18 cellular contexts compared by ENCODE assay signal in genomic region chr3:56764184-56764583, GRCh38. TPM values are rescaled to one million over a fixed set of nuclear protein-coding genes. Genes with fewer than 3 reads are reported as not detected.
DNase-seq lines count a peak whose midpoint lies in the region; ATAC-seq lines count a peak whose summit lies in the region.
"Had no signal": no experiment of that assay in that cellular context is flagged by ENCODE, and none has a peak within 500 bp of the region (broad histone marks: within the 10 kb centered on the region; RNA-seq: fewer than 3 reads in every experiment).

No MANE protein-coding gene starts in this region.

- no peaks in the 10 kb centered on the region for H3K9me3 ChIP-seq in naive thymus-derived CD4-positive, alpha-beta T cell (ENCODE audit: control insufficient read depth in 2 of 3, low read length in 3 of 3)
- H3K9me3 ChIP-seq: A549 had no signal

- H3K27me3 ChIP-seq in naive thymus-derived CD4-positive, alpha-beta T cell (ENCODE audit: control insufficient read depth in 2 of 2, insufficient read depth in 2 of 2, low read length in 2 of 2), result no peaks in the 10 kb centered on the region
- no peaks in the 10 kb centered on the region; the same call in 1 of the 2 replicates for H3K27me3 ChIP-seq in H7 (ENCODE audit: control insufficient read depth, insufficient read depth, low read length)

- H3K36me3 ChIP-seq in naive thymus-derived CD4-positive, alpha-beta T cell (ENCODE audit: control insufficient read depth in 2 of 3, insufficient read depth in 3 of 3, low read length in 3 of 3), result peaks cover 0 to 34% (median 7%) of the 10 kb centered on the region in 3 experiments
- no peaks in the 10 kb centered on the region for H3K36me3 ChIP-seq in H7 (replicated peaks; ENCODE audit: control insufficient read depth, insufficient read depth, low read length)

- CTCF ChIA-PET in naive thymus-derived CD4-positive, alpha-beta T cell (lab: Charles Lee), result interaction anchor here (0.7 to 1.5 kb wide), 3 partner anchors 34 to 151 kb away, joined by 3 to 4 read pairs (median 4); no protein-coding TSS in a partner anchor

- POLR2A ChIA-PET in naive thymus-derived CD4-positive, alpha-beta T cell (lab: Charles Lee), result interaction anchor here (0.6 to 1.6 kb wide), 5 partner anchors 17 to 92 kb away, joined by 3 to 6 read pairs (median 4); no protein-coding TSS in a partner anchor

- H3K27ac Mint-ChIP-seq in activated T-cell treated with anti-CD3 and anti-CD28 coated beads, Interleukin-2, amount 50 U/mL, for 24 hours, result peak overlapping the region; percentile 80
- H3K27ac Mint-ChIP-seq in activated T-helper 1 cell treated with anti-CD3 and anti-CD28 coated beads, Interleukin-12 subunit alpha, Interleukin-12 subunit beta, Interleukin-2, Interleukin-4 antibody, amounts not matched to agents 30 ng/mL and 10 ng/mL and 1 ng/mL, durations not matched to agents 14 hours and 24 hours and 36 hours, result peak overlapping the region; percentile 15
- H3K27ac Mint-ChIP-seq in naive thymus-derived CD4-positive, alpha-beta T cell, result peak overlapping the region in 8 of 9 donors; percentile 19 to 94 (median 76)
- peak overlapping the region; percentile 82 for H3K27ac Mint-ChIP-seq in stimulated activated naive CD8-positive, alpha-beta T cell treated with anti-CD3 and anti-CD28 coated beads, Interleukin-15, Interleukin-2, amounts not matched to agents 100 ng/mL and 50 ng/mL, for 24 hours

- no peak for DNase-seq in activated T-cell treated with anti-CD3 and anti-CD28 coated beads, Interleukin-2, amount 50 U/mL, for 24 hours
- DNase-seq in activated T-cell treated with anti-CD3 and anti-CD28 coated beads, Interleukin-2, amount 50 U/mL, for 1 hour, result no peak
- DNase-seq in activated T-helper 1 cell treated with anti-CD3 and anti-CD28 coated beads, Interleukin-12 subunit alpha, Interleukin-12 subunit beta, Interleukin-2, Interleukin-4 antibody, amounts not matched to agents 30 ng/mL and 10 ng/mL and 1 ng/mL, durations not matched to agents 14 hours and 24 hours and 36 hours (ENCODE audit: low spot score), result no peak
- no peak for DNase-seq in naive thymus-derived CD4-positive, alpha-beta T cell
- no peak for DNase-seq in left cardiac atrium
- DNase-seq in H7, result no peak
- DNase-seq: C1 segment of cervical spinal cord, COR-L47, EL, GOT3, NCI-H1092, NCI-H146, NCI-H2081, NCI-H748 treated with DMSO at 0.1 percent for 48 hours, OCI-M1 had no signal

- intact Hi-C loops in activated T-helper 1 cell treated with anti-CD3 and anti-CD28 coated beads, Interleukin-12 subunit alpha, Interleukin-12 subunit beta, Interleukin-2, Interleukin-4 antibody, amounts not matched to agents 30 ng/mL and 10 ng/mL and 1 ng/mL, durations not matched to agents 14 hours and 24 hours and 36 hours (cut with micrococcal nuclease), result no loop called here
- intact Hi-C loops in naive thymus-derived CD4-positive, alpha-beta T cell (cut with micrococcal nuclease), result no loop called here
- intact Hi-C loops in left cardiac atrium (cut with DNase I), result no loop called here

- H3K4me3 Mint-ChIP-seq in activated T-cell treated with anti-CD3 and anti-CD28 coated beads, Interleukin-2, amount 50 U/mL, for 24 hours, result no peak overlapping the region
- no peak overlapping the region for H3K4me3 Mint-ChIP-seq in activated T-helper 1 cell treated with anti-CD3 and anti-CD28 coated beads, Interleukin-12 subunit alpha, Interleukin-12 subunit beta, Interleukin-2, Interleukin-4 antibody, amounts not matched to agents 30 ng/mL and 10 ng/mL and 1 ng/mL, durations not matched to agents 14 hours and 24 hours and 36 hours
- no peak overlapping the region for H3K4me3 Mint-ChIP-seq in naive thymus-derived CD4-positive, alpha-beta T cell
- peak overlapping the region; percentile 57 for H3K4me3 Mint-ChIP-seq in stimulated activated naive CD8-positive, alpha-beta T cell treated with anti-CD3 and anti-CD28 coated beads, Interleukin-15, Interleukin-2, amounts not matched to agents 100 ng/mL and 50 ng/mL, for 24 hours

- no peaks in the 10 kb centered on the region for H3K9me3 Mint-ChIP-seq in activated T-cell treated with anti-CD3 and anti-CD28 coated beads, Interleukin-2, amount 50 U/mL, for 24 hours
- H3K9me3 Mint-ChIP-seq in activated T-helper 1 cell treated with anti-CD3 and anti-CD28 coated beads, Interleukin-12 subunit alpha, Interleukin-12 subunit beta, Interleukin-2, Interleukin-4 antibody, amounts not matched to agents 30 ng/mL and 10 ng/mL and 1 ng/mL, durations not matched to agents 14 hours and 24 hours and 36 hours, result no peaks in the 10 kb centered on the region
- peaks cover 0 to 3% (median 0%) of the 10 kb centered on the region in 11 donors for H3K9me3 Mint-ChIP-seq in naive thymus-derived CD4-positive, alpha-beta T cell
- no peaks in the 10 kb centered on the region for H3K9me3 Mint-ChIP-seq in stimulated activated naive CD8-positive, alpha-beta T cell treated with anti-CD3 and anti-CD28 coated beads, Interleukin-15, Interleukin-2, amounts not matched to agents 100 ng/mL and 50 ng/mL, for 24 hours

- peaks cover 81% of the 10 kb centered on the region for H3K4me1 Mint-ChIP-seq in activated T-cell treated with anti-CD3 and anti-CD28 coated beads, Interleukin-2, amount 50 U/mL, for 24 hours (ENCODE audit: low read depth)
- H3K4me1 Mint-ChIP-seq in activated T-helper 1 cell treated with anti-CD3 and anti-CD28 coated beads, Interleukin-12 subunit alpha, Interleukin-12 subunit beta, Interleukin-2, Interleukin-4 antibody, amounts not matched to agents 30 ng/mL and 10 ng/mL and 1 ng/mL, durations not matched to agents 14 hours and 24 hours and 36 hours (ENCODE audit: low read depth), result peaks cover 75% of the 10 kb centered on the region
- peaks cover 54 to 89% (median 81%) of the 10 kb centered on the region in 7 donors for H3K4me1 Mint-ChIP-seq in naive thymus-derived CD4-positive, alpha-beta T cell
- H3K4me1 Mint-ChIP-seq in stimulated activated naive CD8-positive, alpha-beta T cell treated with anti-CD3 and anti-CD28 coated beads, Interleukin-15, Interleukin-2, amounts not matched to agents 100 ng/mL and 50 ng/mL, for 24 hours (ENCODE audit: low read depth), result peaks cover 84% of the 10 kb centered on the region

- H3K27ac ChIP-seq in naive thymus-derived CD4-positive, alpha-beta T cell (ENCODE audit: low read depth, low read length), result no peak overlapping the region
- H3K27ac ChIP-seq: A549 had no signal

- ATAC-seq in naive thymus-derived CD4-positive, alpha-beta T cell, result no peak
- ATAC-seq in left cardiac atrium (no peak), GM21526 (IDR thresholded peaks at IDR 0.05; ENCODE audit: low FRiP score, unreplicated experiment) (no peak)
- ATAC-seq: A549 had no signal

- H3K4me1 ChIP-seq in naive thymus-derived CD4-positive, alpha-beta T cell (ENCODE audit: control insufficient read depth in 2 of 2, insufficient read depth in 2 of 2, low read length in 2 of 2), result peaks cover 31% of the 10 kb centered on the region in 2 donors

- H3K27me3 Mint-ChIP-seq in activated T-cell treated with anti-CD3 and anti-CD28 coated beads, Interleukin-2, amount 50 U/mL, for 24 hours, result no peaks in the 10 kb centered on the region
- no peaks in the 10 kb centered on the region for H3K27me3 Mint-ChIP-seq in activated T-helper 1 cell treated with anti-CD3 and anti-CD28 coated beads, Interleukin-12 subunit alpha, Interleukin-12 subunit beta, Interleukin-2, Interleukin-4 antibody, amounts not matched to agents 30 ng/mL and 10 ng/mL and 1 ng/mL, durations not matched to agents 14 hours and 24 hours and 36 hours (ENCODE audit: insufficient read depth)
- H3K27me3 Mint-ChIP-seq in naive thymus-derived CD4-positive, alpha-beta T cell, result no peaks in the 10 kb centered on the region
- H3K27me3 Mint-ChIP-seq in stimulated activated naive CD8-positive, alpha-beta T cell treated with anti-CD3 and anti-CD28 coated beads, Interleukin-15, Interleukin-2, amounts not matched to agents 100 ng/mL and 50 ng/mL, for 24 hours, result no peaks in the 10 kb centered on the region

- H3K36me3 Mint-ChIP-seq in activated T-cell treated with anti-CD3 and anti-CD28 coated beads, Interleukin-2, amount 50 U/mL, for 24 hours (ENCODE audit: low read depth), result peaks cover 78% of the 10 kb centered on the region
- peaks cover 57% of the 10 kb centered on the region for H3K36me3 Mint-ChIP-seq in activated T-helper 1 cell treated with anti-CD3 and anti-CD28 coated beads, Interleukin-12 subunit alpha, Interleukin-12 subunit beta, Interleukin-2, Interleukin-4 antibody, amounts not matched to agents 30 ng/mL and 10 ng/mL and 1 ng/mL, durations not matched to agents 14 hours and 24 hours and 36 hours (ENCODE audit: low read depth)
- H3K36me3 Mint-ChIP-seq in naive thymus-derived CD4-positive, alpha-beta T cell, result peaks cover 8 to 57% (median 36%) of the 10 kb centered on the region in 5 donors
- H3K36me3 Mint-ChIP-seq in stimulated activated naive CD8-positive, alpha-beta T cell treated with anti-CD3 and anti-CD28 coated beads, Interleukin-15, Interleukin-2, amounts not matched to agents 100 ng/mL and 50 ng/mL, for 24 hours (ENCODE audit: low read depth), result peaks cover 73% of the 10 kb centered on the region

- H3K4me3 ChIP-seq in naive thymus-derived CD4-positive, alpha-beta T cell (ENCODE audit: low read length), result no peak overlapping the region
- no peak overlapping the region for H3K4me3 ChIP-seq in H7 (ENCODE audit: insufficient read depth, low read depth, low read length)
- H3K4me3 ChIP-seq: A549 had no signal

RNA-seq across cellular contexts. Expression of gene ARHGEF3, which starts 37.6 kb away (rescaled TPM):
- total RNA-seq in activated T-helper 1 cell treated with anti-CD3 and anti-CD28 coated beads, Interleukin-12 subunit alpha, Interleukin-12 subunit beta, Interleukin-2, Interleukin-4 antibody, amounts not matched to agents 30 ng/mL and 10 ng/mL and 1 ng/mL, durations not matched to agents 14 hours and 24 hours and 36 hours, result 59.2 and 64.1 TPM in 2 replicates
- total RNA-seq in naive thymus-derived CD4-positive, alpha-beta T cell, result 10 to 100 TPM; 79.6 to 99.7 (median 87.0) TPM
- 10 to 100 TPM; 78.8 to 94.7 TPM for polyA plus RNA-seq in naive thymus-derived CD4-positive, alpha-beta T cell
- 10 to 100 TPM; 11.9 to 16.8 TPM for total RNA-seq in left cardiac atrium
- total RNA-seq in H7 (2014; rRNA removed; shearing (Covaris generic)), result 3.6 and 3.8 TPM in 2 replicates

Comparison
In these comparisons a context has a peak if more than half of its experiments do, and no peak if none do; other contexts are left out.
1. H3K27ac Mint-ChIP-seq: peak in every context shown above with its lines; median percentile 82 in stimulated activated naive CD8-positive, alpha-beta T cell treated with anti-CD3 and anti-CD28 coated beads, Interleukin-15, Interleukin-2, amounts not matched to agents 100 ng/mL and 50 ng/mL, for 24 hours; 80 in activated T-cell treated with anti-CD3 and anti-CD28 coated beads, Interleukin-2, amount 50 U/mL, for 24 hours; 76 in naive thymus-derived CD4-positive, alpha-beta T cell; 15 in activated T-helper 1 cell treated with anti-CD3 and anti-CD28 coated beads, Interleukin-12 subunit alpha, Interleukin-12 subunit beta, Interleukin-2, Interleukin-4 antibody, amounts not matched to agents 30 ng/mL and 10 ng/mL and 1 ng/mL, durations not matched to agents 14 hours and 24 hours and 36 hours.